In the genomic region with DNA sequence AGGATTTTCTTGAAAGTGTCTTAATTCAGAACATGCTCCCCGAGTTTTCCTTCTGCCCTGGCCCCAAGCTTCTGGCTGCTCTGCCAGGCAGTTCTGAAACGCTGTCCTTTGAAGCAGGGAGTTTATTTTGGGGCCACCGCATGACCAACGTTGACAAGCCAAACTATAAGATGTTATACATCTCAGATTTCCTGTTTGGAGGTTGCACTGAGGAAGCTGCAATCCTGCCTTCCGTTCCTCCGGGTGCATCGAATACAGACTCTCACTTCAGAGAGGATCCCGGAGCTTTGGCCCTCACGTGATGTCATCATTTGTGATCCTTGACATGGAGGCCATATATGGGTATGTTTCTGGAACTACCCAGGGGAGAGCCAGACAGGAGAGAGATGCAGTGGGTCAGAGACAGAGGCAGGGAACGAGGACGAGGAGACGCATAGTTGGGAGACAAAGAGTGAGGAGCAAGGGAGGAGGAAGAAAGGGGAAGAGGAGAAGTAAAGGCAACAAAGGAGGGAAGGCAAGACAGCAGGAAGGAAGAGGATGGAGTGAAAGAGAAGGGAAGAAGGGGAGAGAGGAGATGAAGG, we compare ENCODE assay signal across 9 cellular contexts. TPM values are rescaled to one million over a fixed set of nuclear protein-coding genes. Genes with fewer than 3 reads are reported as not detected.
DNase-seq lines count a peak whose midpoint lies in the region; ATAC-seq lines count a peak whose summit lies in the region.
"Had no signal": no experiment of that assay in that cellular context is flagged by ENCODE, and none has a peak within 500 bp of the region (broad histone marks: within the 10 kb centered on the region; RNA-seq: fewer than 3 reads in every experiment).

A gene with protein sequence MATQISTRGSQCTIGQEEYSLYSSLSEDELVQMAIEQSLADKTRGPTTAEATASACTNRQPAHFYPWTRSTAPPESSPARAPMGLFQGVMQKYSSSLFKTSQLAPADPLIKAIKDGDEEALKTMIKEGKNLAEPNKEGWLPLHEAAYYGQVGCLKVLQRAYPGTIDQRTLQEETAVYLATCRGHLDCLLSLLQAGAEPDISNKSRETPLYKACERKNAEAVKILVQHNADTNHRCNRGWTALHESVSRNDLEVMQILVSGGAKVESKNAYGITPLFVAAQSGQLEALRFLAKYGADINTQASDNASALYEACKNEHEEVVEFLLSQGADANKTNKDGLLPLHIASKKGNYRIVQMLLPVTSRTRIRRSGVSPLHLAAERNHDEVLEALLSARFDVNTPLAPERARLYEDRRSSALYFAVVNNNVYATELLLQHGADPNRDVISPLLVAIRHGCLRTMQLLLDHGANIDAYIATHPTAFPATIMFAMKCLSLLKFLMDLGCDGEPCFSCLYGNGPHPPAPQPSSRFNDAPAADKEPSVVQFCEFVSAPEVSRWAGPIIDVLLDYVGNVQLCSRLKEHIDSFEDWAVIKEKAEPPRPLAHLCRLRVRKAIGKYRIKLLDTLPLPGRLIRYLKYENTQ (minus strand): TSS at position 94 of the 581 bp plus-strand sequence. CDS start 12,031 bp downstream, outside the sequence.

- DNase-seq in activated CD8-positive, alpha-beta memory T cell treated with anti-CD3 and anti-CD28 coated beads for 24 hours: no peak
- peak; percentile 31 for DNase-seq in pons (ENCODE audit: low spot score)
- DNase-seq in NCI-H1417 (lab: John Stamatoyannopoulos, UW): no peak
- no peak for DNase-seq in dedifferentiated amniotic fluid mesenchymal stem cell (ENCODE audit: extremely low spot score)

- CTCF ChIA-PET in activated CD8-positive, alpha-beta memory T cell treated with anti-CD3 and anti-CD28 coated beads for 36 hours (lab: Charles Lee): interaction anchor here (1.3 to 4.0 kb wide), 6 partner anchors 17 to 48 kb away, joined by 3 to 34 read pairs (median 10); no protein-coding TSS in a partner anchor

- H3K27ac ChIP-seq in angular gyrus (ENCODE audit: low read depth, low read length): peak within 1 kb of the TSS; percentile 61
- H3K27ac ChIP-seq: C4-2B had no signal

- ATAC-seq in HG03103 (IDR thresholded peaks at IDR 0.05; ENCODE audit: low read depth, unreplicated experiment): peak; percentile 13
- ATAC-seq in HG03159 (IDR thresholded peaks at IDR 0.05; ENCODE audit: unreplicated experiment): no peak

- POLR2A ChIA-PET in activated CD8-positive, alpha-beta memory T cell treated with anti-CD3 and anti-CD28 coated beads for 36 hours (lab: Charles Lee): interaction anchor here (0.7 to 3.2 kb wide), 2 partner anchors 14 to 17 kb away, joined by 3 to 14 read pairs; no protein-coding TSS in a partner anchor

RNA-seq across cellular contexts. Expression of the gene that starts here (rescaled TPM):
- 10 to 100 TPM; 68.2 to 75.9 TPM for total RNA-seq in activated CD8-positive, alpha-beta memory T cell treated with anti-CD3 and anti-CD28 coated beads for 36 hours
